In genomic region chr1:77757066-77757584, GRCh38 we compare ENCODE assay signal across 1 cellular context.
TF ChIP-seq lines count a peak whose summit lies in the region.

No MANE protein-coding gene starts in this region.

TF ChIP-seq in IMR-90, 13 proteins besides CTCF, POLR2A, EP300 and RAD21:
- TF ChIP-seq USF2 (IDR thresholded peaks at IDR 0.05; ENCODE audit: low read depth, low read length), result no peak
- no peak for TF ChIP-seq RFX5 (IDR thresholded peaks at IDR 0.05; ENCODE audit: low read depth, low read length)
- no peak for TF ChIP-seq FOS (IDR thresholded peaks at IDR 0.05; ENCODE audit: low read depth, low read length)
- TF ChIP-seq MAFK (IDR thresholded peaks at IDR 0.05; ENCODE audit: low read depth, low read length), result no peak
- no peak for TF ChIP-seq MAZ (IDR thresholded peaks at IDR 0.05; ENCODE audit: borderline replicate concordance, low read depth, low read length)
- TF ChIP-seq CEBPB (IDR thresholded peaks at IDR 0.05; ENCODE audit: low read depth, low read length), result no peak
- TF ChIP-seq ELK1 (IDR thresholded peaks at IDR 0.05; ENCODE audit: borderline replicate concordance, low read depth, low read length), result no peak
- no peak for TF ChIP-seq BHLHE40 (IDR thresholded peaks at IDR 0.05; ENCODE audit: low read depth, low read length)
- no peak for TF ChIP-seq SMC3 (IDR thresholded peaks at IDR 0.05; ENCODE audit: low read depth, low read length)
- TF ChIP-seq NFE2L2 (IDR thresholded peaks at IDR 0.05; ENCODE audit: low read depth, low read length), result no peak
- TF ChIP-seq CHD1 (IDR thresholded peaks at IDR 0.05; ENCODE audit: low read depth, low read length), result no peak
- no peak for TF ChIP-seq MXI1 (IDR thresholded peaks at IDR 0.05; ENCODE audit: borderline replicate concordance, low read depth, low read length)
- TF ChIP-seq RCOR1 (IDR thresholded peaks at IDR 0.05; ENCODE audit: insufficient replicate concordance, low read length), result no peak
